ENCODE assay signal across 2 cellular contexts in genomic region chr1:162128693-162129356, GRCh38.
TF ChIP-seq lines count a peak whose summit lies in the region.

No MANE protein-coding gene starts in this region.

TF ChIP-seq in HCT116, 20 proteins besides CTCF, POLR2A, EP300 and RAD21 (continued from another document):
- TF ChIP-seq EGR1 (IDR thresholded peaks at IDR 0.05; ENCODE audit: low read depth) (0 out of 2 replicates have a peak, but pooled peaks have one; percentile 12), SIN3A (IDR thresholded peaks at IDR 0.05; ENCODE audit: low read depth) (peak; percentile 53; the same call in 1 of the 2 replicates), MAX (IDR thresholded peaks at IDR 0.05) (0 out of 2 replicates have a peak, but pooled peaks have one; percentile 37), SRF (IDR thresholded peaks at IDR 0.05; ENCODE audit: low read depth) (0 out of 2 replicates have a peak, but pooled peaks have one; percentile 14), POLR2AphosphoS5 (IDR thresholded peaks at IDR 0.05; ENCODE audit: low read depth, low read length) (no peak), ELF1 (IDR thresholded peaks at IDR 0.05; ENCODE audit: borderline replicate concordance, low read depth) (no peak)
- TF ChIP-seq, protein P1, sequence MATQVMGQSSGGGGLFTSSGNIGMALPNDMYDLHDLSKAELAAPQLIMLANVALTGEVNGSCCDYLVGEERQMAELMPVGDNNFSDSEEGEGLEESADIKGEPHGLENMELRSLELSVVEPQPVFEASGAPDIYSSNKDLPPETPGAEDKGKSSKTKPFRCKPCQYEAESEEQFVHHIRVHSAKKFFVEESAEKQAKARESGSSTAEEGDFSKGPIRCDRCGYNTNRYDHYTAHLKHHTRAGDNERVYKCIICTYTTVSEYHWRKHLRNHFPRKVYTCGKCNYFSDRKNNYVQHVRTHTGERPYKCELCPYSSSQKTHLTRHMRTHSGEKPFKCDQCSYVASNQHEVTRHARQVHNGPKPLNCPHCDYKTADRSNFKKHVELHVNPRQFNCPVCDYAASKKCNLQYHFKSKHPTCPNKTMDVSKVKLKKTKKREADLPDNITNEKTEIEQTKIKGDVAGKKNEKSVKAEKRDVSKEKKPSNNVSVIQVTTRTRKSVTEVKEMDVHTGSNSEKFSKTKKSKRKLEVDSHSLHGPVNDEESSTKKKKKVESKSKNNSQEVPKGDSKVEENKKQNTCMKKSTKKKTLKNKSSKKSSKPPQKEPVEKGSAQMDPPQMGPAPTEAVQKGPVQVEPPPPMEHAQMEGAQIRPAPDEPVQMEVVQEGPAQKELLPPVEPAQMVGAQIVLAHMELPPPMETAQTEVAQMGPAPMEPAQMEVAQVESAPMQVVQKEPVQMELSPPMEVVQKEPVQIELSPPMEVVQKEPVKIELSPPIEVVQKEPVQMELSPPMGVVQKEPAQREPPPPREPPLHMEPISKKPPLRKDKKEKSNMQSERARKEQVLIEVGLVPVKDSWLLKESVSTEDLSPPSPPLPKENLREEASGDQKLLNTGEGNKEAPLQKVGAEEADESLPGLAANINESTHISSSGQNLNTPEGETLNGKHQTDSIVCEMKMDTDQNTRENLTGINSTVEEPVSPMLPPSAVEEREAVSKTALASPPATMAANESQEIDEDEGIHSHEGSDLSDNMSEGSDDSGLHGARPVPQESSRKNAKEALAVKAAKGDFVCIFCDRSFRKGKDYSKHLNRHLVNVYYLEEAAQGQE (IDR thresholded peaks at IDR 0.05; ENCODE audit: low read depth), result no peak

TF ChIP-seq in WTC11, 78 proteins besides CTCF, POLR2A, EP300 and RAD21 (continued from another document):
- TF ChIP-seq ZNF532 (CRISPR knock-in tag; IDR thresholded peaks at IDR 0.05; ENCODE audit: borderline replicate concordance) (no peak), PRRX2 (CRISPR knock-in tag; IDR thresholded peaks at IDR 0.05) (no peak), ZBTB43 (CRISPR knock-in tag; IDR thresholded peaks at IDR 0.05) (no peak), ZNF512 (CRISPR knock-in tag; IDR thresholded peaks at IDR 0.05; ENCODE audit: borderline replicate concordance) (no peak), ZNF121 (CRISPR knock-in tag; IDR thresholded peaks at IDR 0.05) (no peak), ZNF671 (CRISPR knock-in tag; IDR thresholded peaks at IDR 0.05) (no peak), FOXP4 (CRISPR knock-in tag; IDR thresholded peaks at IDR 0.05) (no peak), RELA (CRISPR knock-in tag; IDR thresholded peaks at IDR 0.05; ENCODE audit: borderline replicate concordance) (no peak), ATF1 (CRISPR knock-in tag; IDR thresholded peaks at IDR 0.05) (no peak), SMAD3 (CRISPR knock-in tag; IDR thresholded peaks at IDR 0.05; ENCODE audit: borderline replicate concordance) (no peak), PRDM15 (CRISPR knock-in tag; IDR thresholded peaks at IDR 0.05) (no peak)
- TF ChIP-seq, protein P2, sequence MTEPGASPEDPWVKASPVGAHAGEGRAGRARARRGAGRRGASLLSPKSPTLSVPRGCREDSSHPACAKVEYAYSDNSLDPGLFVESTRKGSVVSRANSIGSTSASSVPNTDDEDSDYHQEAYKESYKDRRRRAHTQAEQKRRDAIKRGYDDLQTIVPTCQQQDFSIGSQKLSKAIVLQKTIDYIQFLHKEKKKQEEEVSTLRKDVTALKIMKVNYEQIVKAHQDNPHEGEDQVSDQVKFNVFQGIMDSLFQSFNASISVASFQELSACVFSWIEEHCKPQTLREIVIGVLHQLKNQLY (CRISPR knock-in tag; IDR thresholded peaks at IDR 0.05), result no peak
